In genomic region chr13:94343243-94343585, GRCh38 we compare ENCODE assay signal across 16 cellular contexts.
DNase-seq lines count a peak whose midpoint lies in the region; ATAC-seq and TF ChIP-seq lines count a peak whose summit lies in the region.
"Had no signal": no experiment of that assay in that cellular context is flagged by ENCODE, and none has a peak within 500 bp of the region (broad histone marks: within the 10 kb centered on the region; RNA-seq: fewer than 3 reads in every experiment).

No MANE protein-coding gene starts in this region.

- POLR2A ChIA-PET in PC-3 (lab: Charles Lee; ENCODE audit: unreplicated experiment), result no interaction called here

- H3K79me2 ChIP-seq in PC-3 (ENCODE audit: low read length), result no peaks in the 10 kb centered on the region

- H3K27ac Mint-ChIP-seq in natural killer cell treated with Interleukin-12 subunit alpha and Interleukin-12 subunit beta and Interleukin-15 and Interleukin-18, amount 100 ng/mL, for 72 hours, result no peak overlapping the region
- H3K27ac Mint-ChIP-seq: activated naive CD4-positive, alpha-beta T cell treated with anti-CD3 and anti-CD28 coated beads, Interleukin-2, amount 10 ng/mL, durations not matched to agents 7 days and 5 days; stimulated activated naive B cell treated with anti-CD40 and anti-IgM and Interleukin-4, amounts not matched to agents 10 μg/mL and 1 μg/mL and 100 μg/mL, for 72 hours had no signal

- H3K36me3 Mint-ChIP-seq in natural killer cell treated with Interleukin-12 subunit alpha and Interleukin-12 subunit beta and Interleukin-15 and Interleukin-18, amount 100 ng/mL, for 72 hours, result no peaks in the 10 kb centered on the region
- H3K36me3 Mint-ChIP-seq: activated naive CD4-positive, alpha-beta T cell treated with anti-CD3 and anti-CD28 coated beads, Interleukin-2, amount 10 ng/mL, durations not matched to agents 7 days and 5 days; stimulated activated naive B cell treated with anti-CD40 and anti-IgM and Interleukin-4, amounts not matched to agents 10 μg/mL and 1 μg/mL and 100 μg/mL, for 72 hours had no signal

- no peaks in the 10 kb centered on the region for H3K27me3 Mint-ChIP-seq in natural killer cell treated with Interleukin-12 subunit alpha and Interleukin-12 subunit beta and Interleukin-15 and Interleukin-18, amount 100 ng/mL, for 72 hours
- H3K27me3 Mint-ChIP-seq: stimulated activated naive B cell treated with anti-CD40 and anti-IgM and Interleukin-4, amounts not matched to agents 10 μg/mL and 1 μg/mL and 100 μg/mL, for 72 hours had no signal

- peaks cover 4 to 7% of the 10 kb centered on the region in 2 donors for H3K4me1 Mint-ChIP-seq in natural killer cell treated with Interleukin-12 subunit alpha and Interleukin-12 subunit beta and Interleukin-15 and Interleukin-18, amount 100 ng/mL, for 72 hours (ENCODE audit: low read depth in 2 of 2)

- CTCF ChIA-PET in PC-3 (lab: Charles Lee), result no interaction called here

- H3K9me2 ChIP-seq in PC-3 (replicated peaks; ENCODE audit: low read length), result no peaks in the 10 kb centered on the region

- H3K9me3 Mint-ChIP-seq in natural killer cell treated with Interleukin-12 subunit alpha and Interleukin-12 subunit beta and Interleukin-15 and Interleukin-18, amount 100 ng/mL, for 72 hours, result no peaks in the 10 kb centered on the region
- H3K9me3 Mint-ChIP-seq: activated naive CD4-positive, alpha-beta T cell treated with anti-CD3 and anti-CD28 coated beads, Interleukin-2, amount 10 ng/mL, durations not matched to agents 7 days and 5 days; stimulated activated naive B cell treated with anti-CD40 and anti-IgM and Interleukin-4, amounts not matched to agents 10 μg/mL and 1 μg/mL and 100 μg/mL, for 72 hours had no signal

- peak; percentile 43; the same call in 1 of the 2 replicates for ATAC-seq in PC-3
- ATAC-seq in right lobe of liver, result peak in 3 of 4 donors; percentile 19 to 56 (median 46)
- no peak for ATAC-seq in natural killer cell treated with Interleukin-12 subunit alpha and Interleukin-12 subunit beta and Interleukin-15 and Interleukin-18, amount 100 ng/mL, for 72 hours
- ATAC-seq in GM18867 (IDR thresholded peaks at IDR 0.05; ENCODE audit: unreplicated experiment), result no peak
- no peak for ATAC-seq in activated CD4-positive, CD25-positive, alpha-beta regulatory T cell treated with anti-CD3 and anti-CD28 coated beads, Interleukin-2, amount 50 U/mL, for 24 hours
- ATAC-seq: stimulated activated naive B cell treated with anti-CD40 and anti-IgM and Interleukin-4, amounts not matched to agents 10 μg/mL and 1 μg/mL and 100 μg/mL, for 72 hours had no signal

- no peak overlapping the region for H2AFZ ChIP-seq in PC-3 (ENCODE audit: low read length)

- WGBS in right lobe of liver (ENCODE audit: insufficient coverage, low coverage, low lambda C conversion rate, missing lambda C conversion rate), result 56% methylated on average over 7 of the region's 7 CpGs
- 50 to 69% (median 60%) methylated on average over 7 of the region's 7 CpGs for WGBS in stomach, 5 donors

- no peak overlapping the region for H3K4me2 ChIP-seq in PC-3 (ENCODE audit: low read length)
- H3K4me2 ChIP-seq: KMS-11 had no signal

- no peaks in the 10 kb centered on the region for H3K27me3 ChIP-seq in PC-3 (ENCODE audit: low read length)
- H3K27me3 ChIP-seq in right lobe of liver, result no peaks in the 10 kb centered on the region
- H3K27me3 ChIP-seq in stomach, result no peaks in the 10 kb centered on the region

- TF ChIP-seq EP300 in stomach (IDR thresholded peaks at IDR 0.05), result no peak

- H4K20me1 ChIP-seq in PC-3 (ENCODE audit: low read length), result no peaks in the 10 kb centered on the region

- intact Hi-C loops in PC-3 (cut with micrococcal nuclease) (loop anchor here (10.0 kb wide), 1 partner anchor 268 kb away; no protein-coding TSS in a partner anchor), right lobe of liver (cut with DNase I) (no loop called here), stomach (cut with DNase I; ENCODE audit: low total_unique reads) (no loop called here)

- no peak overlapping the region for H3K9ac ChIP-seq in PC-3 (ENCODE audit: low read length)
- H3K9ac ChIP-seq: KMS-11 had no signal

- TF ChIP-seq POLR2A in right lobe of liver (IDR thresholded peaks at IDR 0.05) (no peak), stomach (IDR thresholded peaks at IDR 0.05) (no peak)

- no TSS peak for BruUV-seq in PC-3 (replicated peaks; lab: Mats Ljungman, UMichigan)

- no peak overlapping the region for H3K4me3 Mint-ChIP-seq in natural killer cell treated with Interleukin-12 subunit alpha and Interleukin-12 subunit beta and Interleukin-15 and Interleukin-18, amount 100 ng/mL, for 72 hours
- H3K4me3 Mint-ChIP-seq: activated naive CD4-positive, alpha-beta T cell treated with anti-CD3 and anti-CD28 coated beads, Interleukin-2, amount 10 ng/mL, durations not matched to agents 7 days and 5 days; stimulated activated naive B cell treated with anti-CD40 and anti-IgM and Interleukin-4, amounts not matched to agents 10 μg/mL and 1 μg/mL and 100 μg/mL, for 72 hours had no signal

- TF ChIP-seq CTCF in PC-3 (conservative IDR thresholded peaks at IDR 0.05; ENCODE audit: low read depth, low read length), result no peak
- no peak for TF ChIP-seq CTCF in right lobe of liver (IDR thresholded peaks at IDR 0.05)
- no peak for TF ChIP-seq CTCF in stomach (IDR thresholded peaks at IDR 0.05)

- no peak overlapping the region for H3K4me3 ChIP-seq in PC-3 (ENCODE audit: low read length)
- H3K4me3 ChIP-seq in right lobe of liver, result no peak overlapping the region
- H3K4me3 ChIP-seq in stomach, result no peak overlapping the region

- no peak overlapping the region for H3K27ac ChIP-seq in PC-3 (ENCODE audit: low read length)
- H3K27ac ChIP-seq in cingulate gyrus (ENCODE audit: low read depth, low read length), result peak overlapping the region; percentile 5
- H3K27ac ChIP-seq in right lobe of liver, result peak overlapping the region in 2 of 3 donors; percentile 14 to 20
- H3K27ac ChIP-seq in stomach, result peak overlapping the region in 4 of 5 donors; percentile 60 to 75 (median 72)
- H3K27ac ChIP-seq: C4-2B, KMS-11 had no signal

- H3K4me1 ChIP-seq in PC-3 (ENCODE audit: insufficient read depth, low read length), result 0 out of 2 replicates have a peak, but pooled peaks cover 4% of the 10 kb centered on the region
- H3K4me1 ChIP-seq in right lobe of liver, result peaks cover 0 to 22% (median 5%) of the 10 kb centered on the region in 4 donors
- H3K4me1 ChIP-seq in stomach, result peaks cover 7 to 27% (median 11%) of the 10 kb centered on the region in 4 donors

- DNase-seq in PC-3, result no peak
- no peak for DNase-seq in right lobe of liver
- no peak for DNase-seq in stomach
- DNase-seq in natural killer cell treated with Interleukin-12 subunit alpha and Interleukin-12 subunit beta and Interleukin-15 and Interleukin-18, amount 100 ng/mL, for 72 hours (ENCODE audit: low spot score), result no peak
- DNase-seq: activated naive CD4-positive, alpha-beta T cell treated with anti-CD3 and anti-CD28 coated beads, Interleukin-2, amount 10 ng/mL, durations not matched to agents 7 days and 5 days; EL; GOT3; NCI-H187 treated with DMSO at 0.1 percent for 48 hours; NCI-H774; SIG-M5; stimulated activated naive B cell treated with anti-CD40 and anti-IgM and Interleukin-4, amounts not matched to agents 10 μg/mL and 1 μg/mL and 100 μg/mL, for 72 hours had no signal

- H3F3A ChIP-seq in PC-3 (ENCODE audit: low read length, unreplicated experiment), result no peaks in the 10 kb centered on the region

- H3K36me3 ChIP-seq in PC-3 (ENCODE audit: low read depth, low read length), result no peaks in the 10 kb centered on the region
- H3K36me3 ChIP-seq in right lobe of liver, result no peaks in the 10 kb centered on the region
- no peaks in the 10 kb centered on the region for H3K36me3 ChIP-seq in stomach

- H3K9me3 ChIP-seq in PC-3 (ENCODE audit: low read length), result no peaks in the 10 kb centered on the region
- peaks cover 0 to 3% (median 0%) of the 10 kb centered on the region in 4 donors for H3K9me3 ChIP-seq in right lobe of liver
- no peaks in the 10 kb centered on the region for H3K9me3 ChIP-seq in stomach

Comparison
In these comparisons a context has a peak if more than half of its experiments do, and no peak if none do; other contexts are left out.
1. ATAC-seq: peak in PC-3 (single experiment) and right lobe of liver (3 of 4); none in natural killer cell treated with Interleukin-12 subunit alpha and Interleukin-12 subunit beta and Interleukin-15 and Interleukin-18, amount 100 ng/mL, for 72 hours (0 of 2), GM18867 (single experiment) and activated CD4-positive, CD25-positive, alpha-beta regulatory T cell treated with anti-CD3 and anti-CD28 coated beads, Interleukin-2, amount 50 U/mL, for 24 hours (0 of 2).